Comparison of ENCODE assay signal across 8 cellular contexts in the genomic region with DNA sequence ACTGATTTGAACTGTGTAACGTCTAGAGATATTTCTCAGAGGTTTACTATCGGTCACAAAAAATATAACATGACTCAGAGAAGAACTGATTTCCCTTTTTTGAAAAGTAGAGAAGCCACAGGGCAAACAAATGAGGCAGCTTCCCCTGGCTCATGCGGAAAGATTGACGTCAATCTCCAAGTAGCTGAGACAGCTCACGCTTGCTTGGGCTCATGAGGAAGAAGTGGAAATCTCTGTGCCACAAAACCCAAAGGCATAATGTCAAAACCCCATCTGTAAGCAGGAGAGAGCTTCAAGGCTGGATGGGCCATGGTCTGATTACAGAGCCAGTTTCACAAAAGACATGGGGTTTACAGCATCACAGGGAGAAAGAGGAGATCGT.
DNase-seq lines count a peak whose midpoint lies in the region; ATAC-seq and TF ChIP-seq lines count a peak whose summit lies in the region.

No MANE protein-coding gene starts in this region.

- no peak overlapping the region for H3K9ac ChIP-seq in endodermal cell (ENCODE audit: extremely low read depth, low read length, poor library complexity, severe bottlenecking)

- WGBS in endodermal cell (ENCODE audit: insufficient coverage in 1 of 2, insufficient read length in 1 of 2), 2 experiments: 88 to 93% methylated on average over 6 of the region's 6 CpGs

- peaks cover 19% of the 10 kb centered on the region for H3K4me1 Mint-ChIP-seq in endodermal cell

- ATAC-seq in GM18511 (IDR thresholded peaks at IDR 0.05; ENCODE audit: unreplicated experiment) (peak; percentile 97), HG02938 (IDR thresholded peaks at IDR 0.05; ENCODE audit: unreplicated experiment) (peak; percentile 85)

- H3K36me3 Mint-ChIP-seq in endodermal cell (ENCODE audit: low read depth): no peaks in the 10 kb centered on the region

- H3K4me3 Mint-ChIP-seq in endodermal cell: no peak overlapping the region

- no peak overlapping the region for H3K27ac ChIP-seq in endodermal cell (ENCODE audit: low read depth, low read length)

- DNase-seq in T follicular helper cell (ENCODE audit: low read depth) (peak; percentile 59), cardiac fibroblast (ENCODE audit: low read depth in 2 of 2) (peak; percentile 19 to 73), renal cortical epithelial cell (ENCODE audit: low read depth) (peak; percentile 80), endodermal cell (no peak), BE2C (no peak), erythroblast (lab: John Stamatoyannopoulos, UW) (no peak)

- no peak for TF ChIP-seq CTCF in cardiac fibroblast (IDR thresholded peaks at IDR 0.05; ENCODE audit: low read depth, low read length)
- no peak for TF ChIP-seq CTCF in endodermal cell (conservative IDR thresholded peaks at IDR 0.05)
- TF ChIP-seq CTCF in BE2C (IDR thresholded peaks at IDR 0.05; ENCODE audit: low read depth, low read length): no peak

- H3K4me1 ChIP-seq in endodermal cell (ENCODE audit: control insufficient read depth, insufficient read depth, low read length) (peaks cover 3% of the 10 kb centered on the region), BE2C (no peaks in the 10 kb centered on the region)

- no peaks in the 10 kb centered on the region for H3K27me3 ChIP-seq in endodermal cell (ENCODE audit: control insufficient read depth, insufficient read depth, low read length, poor library complexity, severe bottlenecking)
- no peaks in the 10 kb centered on the region for H3K27me3 ChIP-seq in BE2C

- no peaks in the 10 kb centered on the region for H3K36me3 ChIP-seq in endodermal cell (ENCODE audit: control insufficient read depth, insufficient read depth, low read length)
- H3K36me3 ChIP-seq in BE2C: no peaks in the 10 kb centered on the region

- no peak overlapping the region for H3K4me3 ChIP-seq in cardiac fibroblast (replicated peaks in 1 of 2; ENCODE audit: low read depth in 2 of 2, low read length in 2 of 2)
- no peak overlapping the region for H3K4me3 ChIP-seq in endodermal cell (ENCODE audit: low read length)
- H3K4me3 ChIP-seq in BE2C (ENCODE audit: low read depth, low read length): no peak overlapping the region

- no peak for TF ChIP-seq POLR2A in erythroblast (IDR thresholded peaks at IDR 0.05; ENCODE audit: low read length)

- no peak overlapping the region for H3K27ac Mint-ChIP-seq in endodermal cell

- H3K9me3 ChIP-seq in endodermal cell (ENCODE audit: control insufficient read depth, low read length): peaks cover 6% of the 10 kb centered on the region
- no peaks in the 10 kb centered on the region for H3K9me3 ChIP-seq in BE2C

- no peaks in the 10 kb centered on the region for H3K27me3 Mint-ChIP-seq in endodermal cell (ENCODE audit: insufficient read depth)

- H3K9me3 Mint-ChIP-seq in endodermal cell: peaks cover 4% of the 10 kb centered on the region

Comparison
In these comparisons a context has a peak if more than half of its experiments do, and no peak if none do; other contexts are left out.
1. DNase-seq: peak in T follicular helper cell (single experiment), cardiac fibroblast (2 of 2) and renal cortical epithelial cell (single experiment); none in endodermal cell (single experiment), BE2C (single experiment) and erythroblast (0 of 2).